Comparison of ENCODE assay signal across 8 cellular contexts in genomic region chrX:109733658-109734022, GRCh38. TPM values are rescaled to one million over a fixed set of nuclear protein-coding genes. Genes with fewer than 3 reads are reported as not detected.
DNase-seq lines count a peak whose midpoint lies in the region; ATAC-seq and TF ChIP-seq lines count a peak whose summit lies in the region.

No MANE protein-coding gene starts in this region.

- H3K27me3 ChIP-seq in Caco-2 (replicated peaks; ENCODE audit: control insufficient read depth, insufficient read depth, low read length) (no peaks in the 10 kb centered on the region), endocrine pancreas (ENCODE audit: control insufficient read depth, insufficient read depth, low read length) (no peaks in the 10 kb centered on the region), neutrophil (no peaks in the 10 kb centered on the region)

- peak overlapping the region; percentile 98 for H3K4me3 Mint-ChIP-seq in Caco-2 (ENCODE audit: unreplicated experiment)

- intact Hi-C loops in Caco-2 (cut with micrococcal nuclease; ENCODE audit: unreplicated experiment), result loop anchor here (5.0 kb wide), 2 partner anchors 99 to 124 kb away; no protein-coding TSS in a partner anchor

- no peak overlapping the region for H3K27ac Mint-ChIP-seq in Caco-2 (ENCODE audit: unreplicated experiment)

- no peaks in the 10 kb centered on the region for H3K27me3 Mint-ChIP-seq in Caco-2 (ENCODE audit: insufficient read depth, unreplicated experiment)

- POLR2A ChIA-PET in Caco-2 (lab: Charles Lee), result interaction anchor here (0.6 kb wide), 2 partner anchors 67 to 80 kb away, joined by 3 to 7 read pairs; no protein-coding TSS in a partner anchor

- H3K9me3 Mint-ChIP-seq in Caco-2 (ENCODE audit: unreplicated experiment), result no peaks in the 10 kb centered on the region

- H3K4me1 ChIP-seq in Caco-2 (no peaks in the 10 kb centered on the region; the same call in 1 of the 2 replicates), endocrine pancreas (ENCODE audit: control insufficient read depth, insufficient read depth, low read length) (peaks cover 4% of the 10 kb centered on the region), neutrophil (ENCODE audit: control insufficient read depth in 1 of 2, insufficient read depth in 1 of 2, low read depth in 1 of 2, low read length in 1 of 2) (peaks cover 36 to 53% of the 10 kb centered on the region in 2 experiments)

- ATAC-seq in HG02623 (IDR thresholded peaks at IDR 0.05; ENCODE audit: unreplicated experiment), result no peak

- DNase-seq in Caco-2 (no peak), NCI-H82 (lab: John Stamatoyannopoulos, UW) (peak; percentile 63), NCI-H2227 (lab: John Stamatoyannopoulos, UW; ENCODE audit: unreplicated experiment) (no peak), NCI-H345 (lab: John Stamatoyannopoulos, UW) (no peak), NCI-H2029 treated with DMSO at 0.1 percent for 48 hours (lab: John Stamatoyannopoulos, UW) (no peak)

- H3K27ac ChIP-seq in neutrophil, result peak overlapping the region; percentile 93

- H3K4me1 Mint-ChIP-seq in Caco-2 (ENCODE audit: low read depth, unreplicated experiment), result peaks cover 6% of the 10 kb centered on the region

- TF ChIP-seq CTCF in Caco-2 (IDR thresholded peaks at IDR 0.05; ENCODE audit: insufficient read depth in 1 of 2, low read depth in 1 of 2, low read length in 1 of 2, severe bottlenecking in 1 of 2, unreplicated experiment in 1 of 2) (no peak), neutrophil (IDR thresholded peaks at IDR 0.05) (no peak)

- no TSS peak for BruUV-seq in Caco-2 (replicated peaks; lab: Mats Ljungman, UMichigan)

- no peaks in the 10 kb centered on the region for H3K9me3 ChIP-seq in Caco-2
- no peaks in the 10 kb centered on the region for H3K9me3 ChIP-seq in endocrine pancreas (ENCODE audit: control insufficient read depth, low read length)
- no peaks in the 10 kb centered on the region for H3K9me3 ChIP-seq in neutrophil

- CTCF ChIA-PET in Caco-2 (lab: Charles Lee), result no interaction called here

- H3K9ac ChIP-seq in endocrine pancreas (ENCODE audit: control insufficient read depth, insufficient read depth, low read length), result peak overlapping the region; percentile 60

- peaks cover 8% of the 10 kb centered on the region for H3K36me3 Mint-ChIP-seq in Caco-2 (ENCODE audit: insufficient read depth, unreplicated experiment)

- H3K36me3 ChIP-seq in Caco-2 (ENCODE audit: control insufficient read depth, insufficient read depth, low read length), result no peaks in the 10 kb centered on the region
- H3K36me3 ChIP-seq in endocrine pancreas (ENCODE audit: control insufficient read depth, insufficient read depth, low read length), result no peaks in the 10 kb centered on the region
- H3K36me3 ChIP-seq in neutrophil, result no peaks in the 10 kb centered on the region

- peak overlapping the region; percentile 76 for H3K4me3 ChIP-seq in Caco-2 (ENCODE audit: low read depth, low read length)
- H3K4me3 ChIP-seq in endocrine pancreas (ENCODE audit: control insufficient read depth, insufficient read depth, low read length), result peak overlapping the region; percentile 73
- peak overlapping the region; percentile 73 to 97 for H3K4me3 ChIP-seq in neutrophil (ENCODE audit: low read depth in 1 of 2, low read length in 1 of 2)

RNA-seq across cellular contexts. Expression of gene ACSL4, which starts 0.6 kb away (rescaled TPM):
- 36.3 and 38.3 TPM in 2 replicates for total RNA-seq in Caco-2 (2022)
